7 cellular contexts compared by ENCODE assay signal in genomic region chr20:34849778-34850177, GRCh38.
"Had no signal": no experiment of that assay in that cellular context is flagged by ENCODE, and none has a peak within 500 bp of the region (broad histone marks: within the 10 kb centered on the region; RNA-seq: fewer than 3 reads in every experiment).

No MANE protein-coding gene starts in this region.

- H3K4me3 ChIP-seq: K562 had no signal

- DNase-seq: IMR-90, KBM-7, KG1 had no signal

- H3K4me2 ChIP-seq: KMS-11 had no signal

- H3K27ac ChIP-seq: HL-60, KMS-11 had no signal

- H3K9ac ChIP-seq: KMS-11 had no signal

- ATAC-seq: K562 had no signal

- FAIRE-seq: HTR-8/SVneo, K562 had no signal
